Comparison of ENCODE assay signal across 8 cellular contexts in the genomic region with DNA sequence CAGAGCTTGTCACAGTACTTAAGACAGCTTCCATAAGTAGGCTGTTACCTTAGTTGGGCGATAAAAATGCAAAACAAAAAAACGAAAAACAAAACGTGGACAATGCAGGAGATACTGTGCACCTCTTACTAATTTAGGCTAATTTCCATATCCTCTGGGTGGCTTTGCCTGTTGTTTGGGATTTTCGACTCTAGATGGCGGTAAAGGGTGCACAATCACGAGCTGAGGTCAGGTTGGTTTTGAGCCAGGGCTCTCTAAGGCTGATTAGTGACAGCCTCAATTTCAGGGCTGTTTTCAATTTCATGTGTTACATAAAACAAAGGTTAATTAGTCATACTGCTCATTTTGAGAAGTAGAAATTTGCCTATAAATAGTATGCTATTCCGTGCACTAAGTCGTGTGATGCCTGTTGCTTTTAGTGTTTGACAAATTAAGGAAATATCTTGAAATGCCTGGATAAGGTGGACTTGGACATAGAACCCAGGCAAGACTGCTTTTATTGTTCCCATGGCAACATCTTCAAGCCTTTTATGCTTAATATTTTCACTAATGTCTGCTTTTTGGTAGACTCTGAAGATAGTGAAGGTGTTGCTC.
DNase-seq lines count a peak whose midpoint lies in the region; ATAC-seq, FAIRE-seq and TF ChIP-seq lines count a peak whose summit lies in the region.

No MANE protein-coding gene starts in this region.

- POLR2A ChIA-PET in naive thymus-derived CD8-positive, alpha-beta T cell (lab: Charles Lee) = interaction anchor here (0.9 to 1.4 kb wide), 3 partner anchors 10 to 160 kb away, joined by 3 read pairs; no protein-coding TSS in a partner anchor

- DNase-seq in CD4-positive, CD25-positive, alpha-beta regulatory T cell = peak; percentile 49 to 79 (median 68)
- peak; percentile 23 for DNase-seq in GM19239 (ENCODE audit: insufficient read length, low spot score)
- DNase-seq in NCI-H524 (lab: John Stamatoyannopoulos, UW) = peak; percentile 6 to 60
- peak; percentile 76 for DNase-seq in activated CD4-positive, alpha-beta T cell treated with anti-CD3 and anti-CD28 coated beads for 48 hours
- DNase-seq in dorsolateral prefrontal cortex = peak in 6 of 10 donors; percentile 12 to 69 (median 51)
- peak; percentile 28 to 85 (median 69) for DNase-seq in naive thymus-derived CD8-positive, alpha-beta T cell
- DNase-seq in testis = peak; percentile 80

- TF ChIP-seq POLR2A in testis (IDR thresholded peaks at IDR 0.05) = no peak

- peaks cover 2% of the 10 kb centered on the region for H3K27me3 ChIP-seq in CD4-positive, CD25-positive, alpha-beta regulatory T cell (ENCODE audit: control insufficient read depth, insufficient read depth, low read length)
- no peaks in the 10 kb centered on the region for H3K27me3 ChIP-seq in dorsolateral prefrontal cortex
- H3K27me3 ChIP-seq in testis = no peaks in the 10 kb centered on the region

- no peak overlapping the region for H3K27ac ChIP-seq in CD4-positive, CD25-positive, alpha-beta regulatory T cell (ENCODE audit: insufficient read depth, low read length, poor library complexity, severe bottlenecking)
- no peak overlapping the region for H3K27ac ChIP-seq in dorsolateral prefrontal cortex
- H3K27ac ChIP-seq in testis = no peak overlapping the region

- peaks cover 17% of the 10 kb centered on the region for H3K27me3 Mint-ChIP-seq in CD4-positive, CD25-positive, alpha-beta regulatory T cell
- no peaks in the 10 kb centered on the region for H3K27me3 Mint-ChIP-seq in naive thymus-derived CD8-positive, alpha-beta T cell

- H3K4me1 Mint-ChIP-seq in CD4-positive, CD25-positive, alpha-beta regulatory T cell = peaks cover 5 to 21% (median 15%) of the 10 kb centered on the region in 4 donors
- peaks cover 8 to 27% (median 21%) of the 10 kb centered on the region in 4 donors for H3K4me1 Mint-ChIP-seq in naive thymus-derived CD8-positive, alpha-beta T cell

- peak overlapping the region in 2 of 3 donors; percentile 33 to 76 for H3K27ac Mint-ChIP-seq in CD4-positive, CD25-positive, alpha-beta regulatory T cell
- H3K27ac Mint-ChIP-seq in naive thymus-derived CD8-positive, alpha-beta T cell = peak overlapping the region in 9 of 10 donors; percentile 27 to 89 (median 77)

- H3K9me3 Mint-ChIP-seq in CD4-positive, CD25-positive, alpha-beta regulatory T cell = peaks cover 0 to 4% (median 0%) of the 10 kb centered on the region in 7 donors
- peaks cover 0 to 7% (median 0%) of the 10 kb centered on the region in 9 donors for H3K9me3 Mint-ChIP-seq in naive thymus-derived CD8-positive, alpha-beta T cell

- peak; percentile 94 to 98 for ATAC-seq in CD4-positive, CD25-positive, alpha-beta regulatory T cell (ENCODE audit: low read depth in 2 of 2)
- ATAC-seq in HG03196 (IDR thresholded peaks at IDR 0.05; ENCODE audit: unreplicated experiment) = peak; percentile 92
- ATAC-seq in naive thymus-derived CD8-positive, alpha-beta T cell = peak; percentile 97 to 98

- no peaks in the 10 kb centered on the region for H3K36me3 ChIP-seq in CD4-positive, CD25-positive, alpha-beta regulatory T cell (ENCODE audit: control insufficient read depth, insufficient read depth, low read length)
- no peaks in the 10 kb centered on the region for H3K36me3 ChIP-seq in testis (ENCODE audit: low read depth, missing control alignments)

- no peaks in the 10 kb centered on the region for H3K4me1 ChIP-seq in CD4-positive, CD25-positive, alpha-beta regulatory T cell (ENCODE audit: control insufficient read depth, insufficient read depth, low read length, poor library complexity, severe bottlenecking)
- H3K4me1 ChIP-seq in testis = no peaks in the 10 kb centered on the region

- H3K4me3 ChIP-seq in CD4-positive, CD25-positive, alpha-beta regulatory T cell (ENCODE audit: low read depth, low read length) = peak overlapping the region; percentile 16
- H3K4me3 ChIP-seq in dorsolateral prefrontal cortex (peak overlapping the region in 1 of 59 donors; percentile 24), testis (no peak overlapping the region)

- TF ChIP-seq CTCF in dorsolateral prefrontal cortex (IDR thresholded peaks at IDR 0.05 in 54 of 56, conservative IDR thresholded peaks at IDR 0.05 in 2 of 56; ENCODE audit: low read depth in 1 of 56, partially characterized antibody in 56 of 56) (peak in 55 of 56 donors; percentile 37 to 84 (median 67)), testis (IDR thresholded peaks at IDR 0.05) (peak in 2 of 3 experiments; percentile 24 to 40)

- FAIRE-seq in GM19239 (lab: Jason Lieb, UNC) = peak; percentile 81

- 6 to 7% methylated on average over 8 of the region's 8 CpGs for WGBS in testis, 2 donors

- no peaks in the 10 kb centered on the region for H3K9me3 ChIP-seq in CD4-positive, CD25-positive, alpha-beta regulatory T cell (ENCODE audit: control insufficient read depth in 2 of 2, low read length in 2 of 2)
- no peaks in the 10 kb centered on the region for H3K9me3 ChIP-seq in testis

- H3K36me3 Mint-ChIP-seq in CD4-positive, CD25-positive, alpha-beta regulatory T cell = no peaks in the 10 kb centered on the region
- H3K36me3 Mint-ChIP-seq in naive thymus-derived CD8-positive, alpha-beta T cell = peaks cover 0 to 3% (median 0%) of the 10 kb centered on the region in 3 donors

- H3K4me3 Mint-ChIP-seq in CD4-positive, CD25-positive, alpha-beta regulatory T cell = peak overlapping the region in 2 of 4 donors; percentile 21 to 22
- peak overlapping the region in 6 of 10 donors; percentile 7 to 64 (median 20) for H3K4me3 Mint-ChIP-seq in naive thymus-derived CD8-positive, alpha-beta T cell

- intact Hi-C loops in dorsolateral prefrontal cortex (cut with DNase I) (loop anchor here in 1 of 2 donors (5.0 kb wide), 1 partner anchor 1760 kb away; a partner anchor contains a TSS), testis (cut with DNase I; ENCODE audit: low total_unique reads) (no loop called here)

Comparison
In these comparisons a context has a peak if more than half of its experiments do, and no peak if none do; other contexts are left out.
1. DNase-seq: peak in every context shown above with its lines; median percentile 80 in testis; 76 in activated CD4-positive, alpha-beta T cell treated with anti-CD3 and anti-CD28 coated beads for 48 hours; 69 in naive thymus-derived CD8-positive, alpha-beta T cell; 68 in CD4-positive, CD25-positive, alpha-beta regulatory T cell; 51 in dorsolateral prefrontal cortex; 33 in NCI-H524; 23 in GM19239.